Comparison of ENCODE assay signal across 9 cellular contexts in the genomic region with DNA sequence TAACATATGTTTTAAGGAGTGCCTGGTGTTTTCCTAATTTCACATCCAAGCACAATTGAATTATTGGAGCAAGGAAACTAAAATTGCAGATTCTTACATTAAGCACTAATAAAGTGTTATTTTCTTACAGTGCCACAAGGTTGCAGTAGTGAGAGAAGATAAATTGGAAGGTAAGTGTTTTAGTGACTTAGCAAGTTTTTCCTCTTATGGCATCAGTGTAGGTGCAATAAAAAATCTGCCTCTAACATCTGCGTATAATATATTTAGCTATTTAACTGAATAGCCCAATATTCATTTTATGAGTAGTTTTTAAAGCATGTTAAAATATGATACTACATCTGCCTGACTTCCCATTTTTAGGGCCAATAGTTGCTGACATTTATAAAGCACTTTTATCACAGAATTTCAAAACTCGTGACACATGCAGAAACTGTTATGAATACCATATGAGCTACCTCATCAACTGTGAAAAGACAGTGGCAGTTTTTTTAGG. TPM values are rescaled to one million over a fixed set of nuclear protein-coding genes. Genes with fewer than 3 reads are reported as not detected.
DNase-seq lines count a peak whose midpoint lies in the region; ATAC-seq and TF ChIP-seq lines count a peak whose summit lies in the region.
"Had no signal": no experiment of that assay in that cellular context is flagged by ENCODE, and none has a peak within 500 bp of the region (broad histone marks: within the 10 kb centered on the region; RNA-seq: fewer than 3 reads in every experiment).

No MANE protein-coding gene starts in this region.

- TF ChIP-seq CTCF in endodermal cell (conservative IDR thresholded peaks at IDR 0.05) (peak; percentile 71), nephron progenitor cell (IDR thresholded peaks at IDR 0.05) (peak; percentile 34)

- H3K4me3 Mint-ChIP-seq in endodermal cell, result no peak overlapping the region
- no peak overlapping the region for H3K4me3 Mint-ChIP-seq in nephron progenitor cell
- H3K4me3 Mint-ChIP-seq in naive thymus-derived CD8-positive, alpha-beta T cell, result no peak overlapping the region
- no peak overlapping the region for H3K4me3 Mint-ChIP-seq in stimulated activated effector memory CD8-positive, alpha-beta T cell treated with anti-CD3 and anti-CD28 coated beads, Interleukin-12 subunit alpha, Interleukin-12 subunit beta, amount 100 ng/mL, for 72 hours

- H3K27ac ChIP-seq in endodermal cell (ENCODE audit: low read depth, low read length), result no peak overlapping the region

- no peaks in the 10 kb centered on the region for H3K27me3 ChIP-seq in endodermal cell (ENCODE audit: control insufficient read depth, insufficient read depth, low read length, poor library complexity, severe bottlenecking)

- POLR2A ChIA-PET in naive thymus-derived CD8-positive, alpha-beta T cell (lab: Charles Lee), result no interaction called here

- H3K27ac Mint-ChIP-seq in endodermal cell, result no peak overlapping the region
- H3K27ac Mint-ChIP-seq in nephron progenitor cell, result no peak overlapping the region
- H3K27ac Mint-ChIP-seq in naive thymus-derived CD8-positive, alpha-beta T cell, result no peak overlapping the region
- no peak overlapping the region for H3K27ac Mint-ChIP-seq in stimulated activated effector memory CD8-positive, alpha-beta T cell treated with anti-CD3 and anti-CD28 coated beads, Interleukin-12 subunit alpha, Interleukin-12 subunit beta, amount 100 ng/mL, for 72 hours

- H3K9me3 ChIP-seq in endodermal cell (ENCODE audit: control insufficient read depth, low read length), result no peaks in the 10 kb centered on the region

- no peaks in the 10 kb centered on the region for H3K27me3 Mint-ChIP-seq in endodermal cell (ENCODE audit: insufficient read depth)
- H3K27me3 Mint-ChIP-seq in nephron progenitor cell (ENCODE audit: low read depth, poor library complexity), result no peaks in the 10 kb centered on the region
- H3K27me3 Mint-ChIP-seq in naive thymus-derived CD8-positive, alpha-beta T cell, result no peaks in the 10 kb centered on the region

- H3K4me1 ChIP-seq in endodermal cell (ENCODE audit: control insufficient read depth, insufficient read depth, low read length), result no peaks in the 10 kb centered on the region

- DNase-seq in GM03348 (ENCODE audit: low spot score), result peak; percentile 73
- DNase-seq in NCI-H446 treated with DMSO at 0.1 percent for 48 hours (lab: John Stamatoyannopoulos, UW), result peak; percentile 15
- no peak for DNase-seq in endodermal cell
- no peak for DNase-seq in nephron progenitor cell
- no peak for DNase-seq in naive thymus-derived CD8-positive, alpha-beta T cell
- no peak for DNase-seq in stimulated activated CD4-positive, alpha-beta T cell treated with anti-CD3 and anti-CD28 coated beads, Interleukin-4, amount 100 ng/mL, for 1 hour
- no peak for DNase-seq in stimulated activated effector memory CD8-positive, alpha-beta T cell treated with anti-CD3 and anti-CD28 coated beads, Interleukin-12 subunit alpha, Interleukin-12 subunit beta, amount 100 ng/mL, for 72 hours (ENCODE audit: low spot score in 2 of 2)
- no peak for DNase-seq in HuH-7.5 (ENCODE audit: low spot score)

- no peak overlapping the region for H3K9ac ChIP-seq in endodermal cell (ENCODE audit: extremely low read depth, low read length, poor library complexity, severe bottlenecking)

- peaks cover 62% of the 10 kb centered on the region for H3K36me3 ChIP-seq in endodermal cell (ENCODE audit: control insufficient read depth, insufficient read depth, low read length)

- H3K9me3 Mint-ChIP-seq in endodermal cell (no peaks in the 10 kb centered on the region), nephron progenitor cell (peaks cover 7% of the 10 kb centered on the region)
- H3K9me3 Mint-ChIP-seq in naive thymus-derived CD8-positive, alpha-beta T cell, result no peaks in the 10 kb centered on the region
- H3K9me3 Mint-ChIP-seq in stimulated activated effector memory CD8-positive, alpha-beta T cell treated with anti-CD3 and anti-CD28 coated beads, Interleukin-12 subunit alpha, Interleukin-12 subunit beta, amount 100 ng/mL, for 72 hours, result no peaks in the 10 kb centered on the region

- 84% methylated on average over 1 of the region's 2 CpGs; no CpG with 5 or more reads in 1 of the 2 experiments for WGBS in endodermal cell (ENCODE audit: insufficient coverage in 1 of 2, insufficient read length in 1 of 2), 2 experiments

- ATAC-seq in naive thymus-derived CD8-positive, alpha-beta T cell, result no peak
- no peak for ATAC-seq in stimulated activated effector memory CD8-positive, alpha-beta T cell treated with anti-CD3 and anti-CD28 coated beads, Interleukin-12 subunit alpha, Interleukin-12 subunit beta, amount 100 ng/mL, for 72 hours

- no peak overlapping the region for H3K4me3 ChIP-seq in endodermal cell (ENCODE audit: low read length)
- H3K4me3 ChIP-seq: skin epidermis had no signal

- H3K4me1 Mint-ChIP-seq in endodermal cell, result no peaks in the 10 kb centered on the region
- no peaks in the 10 kb centered on the region for H3K4me1 Mint-ChIP-seq in nephron progenitor cell
- H3K4me1 Mint-ChIP-seq in naive thymus-derived CD8-positive, alpha-beta T cell, result peaks cover 0 to 3% (median under 1%) of the 10 kb centered on the region in 4 donors
- no peaks in the 10 kb centered on the region for H3K4me1 Mint-ChIP-seq in stimulated activated effector memory CD8-positive, alpha-beta T cell treated with anti-CD3 and anti-CD28 coated beads, Interleukin-12 subunit alpha, Interleukin-12 subunit beta, amount 100 ng/mL, for 72 hours

- H3K36me3 Mint-ChIP-seq in endodermal cell (ENCODE audit: low read depth) (peaks cover 40% of the 10 kb centered on the region), nephron progenitor cell (ENCODE audit: low read depth) (peaks cover 48% of the 10 kb centered on the region)
- peaks cover 0 to 24% (median 2%) of the 10 kb centered on the region in 3 donors for H3K36me3 Mint-ChIP-seq in naive thymus-derived CD8-positive, alpha-beta T cell
- peaks cover 6% of the 10 kb centered on the region for H3K36me3 Mint-ChIP-seq in stimulated activated effector memory CD8-positive, alpha-beta T cell treated with anti-CD3 and anti-CD28 coated beads, Interleukin-12 subunit alpha, Interleukin-12 subunit beta, amount 100 ng/mL, for 72 hours

RNA-seq across cellular contexts. Expression of a gene that starts 19.0 kb away (rescaled TPM):
- total RNA-seq in endodermal cell, result 10 to 100 TPM; 38.5 to 52.2 TPM
- 37.7 TPM for polyA plus RNA-seq in endodermal cell (2013, experiment 1 of 2)
- 31.8 TPM for polyA plus RNA-seq in endodermal cell (2013, experiment 2 of 2)
- total RNA-seq in naive thymus-derived CD8-positive, alpha-beta T cell, result 10 to 100 TPM; 14.2 to 14.9 TPM
- 10 to 100 TPM; 12.0 to 17.4 (median 16.9) TPM for polyA plus RNA-seq in naive thymus-derived CD8-positive, alpha-beta T cell

Comparison
In these comparisons a context has a peak if more than half of its experiments do, and no peak if none do; other contexts are left out.
1. DNase-seq: peak in GM03348 (single experiment) and NCI-H446 treated with DMSO at 0.1 percent for 48 hours (single experiment); none in endodermal cell (single experiment), nephron progenitor cell (single experiment), naive thymus-derived CD8-positive, alpha-beta T cell (0 of 10), stimulated activated CD4-positive, alpha-beta T cell treated with anti-CD3 and anti-CD28 coated beads, Interleukin-4, amount 100 ng/mL, for 1 hour (single experiment), stimulated activated effector memory CD8-positive, alpha-beta T cell treated with anti-CD3 and anti-CD28 coated beads, Interleukin-12 subunit alpha, Interleukin-12 subunit beta, amount 100 ng/mL, for 72 hours (0 of 2) and HuH-7.5 (single experiment).